Comparison of ENCODE assay signal across 1 cellular context in genomic region chr19:46990998-46991676, GRCh38.
TF ChIP-seq lines count a peak whose summit lies in the region.

No MANE protein-coding gene starts in this region.

TF ChIP-seq in HepG2, 621 proteins besides CTCF, POLR2A, EP300 and RAD21 (continued from another document and continues in another):
- no peak for TF ChIP-seq RERE (CRISPR knock-in tag; IDR thresholded peaks at IDR 0.05; ENCODE audit: low read depth)
- no peak for TF ChIP-seq ZNF337 (CRISPR knock-in tag; IDR thresholded peaks at IDR 0.05; ENCODE audit: borderline replicate concordance, low read depth)
- no peak for TF ChIP-seq NFIC (IDR thresholded peaks at IDR 0.05; ENCODE audit: low read length)
- TF ChIP-seq RFXAP (CRISPR knock-in tag; IDR thresholded peaks at IDR 0.05; ENCODE audit: borderline replicate concordance) = no peak
- no peak for TF ChIP-seq SMAD9 (CRISPR knock-in tag; IDR thresholded peaks at IDR 0.05)
- TF ChIP-seq ARNT (IDR thresholded peaks at IDR 0.05) = no peak
- TF ChIP-seq ZNF782 (CRISPR knock-in tag; IDR thresholded peaks at IDR 0.05; ENCODE audit: borderline replicate concordance) = no peak
- no peak for TF ChIP-seq ARID2 (CRISPR knock-in tag; IDR thresholded peaks at IDR 0.05; ENCODE audit: borderline replicate concordance)
- TF ChIP-seq ZBTB46 (CRISPR knock-in tag; IDR thresholded peaks at IDR 0.05; ENCODE audit: borderline replicate concordance) = no peak
- no peak for TF ChIP-seq ZNF75D (CRISPR knock-in tag; IDR thresholded peaks at IDR 0.05; ENCODE audit: borderline replicate concordance)
- TF ChIP-seq ZFP1 (CRISPR knock-in tag; IDR thresholded peaks at IDR 0.05) = no peak
- TF ChIP-seq FOXO1 (CRISPR knock-in tag; IDR thresholded peaks at IDR 0.05) = no peak
- no peak for TF ChIP-seq KDM5A (IDR thresholded peaks at IDR 0.05; ENCODE audit: borderline replicate concordance, low read length)
- peak; percentile 32 for TF ChIP-seq XRCC5 (optimal IDR thresholded peaks at IDR 0.05; ENCODE audit: low read length)
- no peak for TF ChIP-seq ZBED4 (CRISPR knock-in tag; IDR thresholded peaks at IDR 0.05; ENCODE audit: borderline replicate concordance)
- no peak for TF ChIP-seq ZSCAN12 (CRISPR knock-in tag; IDR thresholded peaks at IDR 0.05)
- no peak for TF ChIP-seq NCOR1 (IDR thresholded peaks at IDR 0.05; ENCODE audit: borderline replicate concordance, low read length)
- peak; percentile 69 for TF ChIP-seq SAP130 (CRISPR knock-in tag; IDR thresholded peaks at IDR 0.05; ENCODE audit: low read depth)
- TF ChIP-seq MEF2D (CRISPR knock-in tag; IDR thresholded peaks at IDR 0.05) = no peak
- TF ChIP-seq LCORL (IDR thresholded peaks at IDR 0.05) = no peak
- TF ChIP-seq LCORL (CRISPR knock-in tag; IDR thresholded peaks at IDR 0.05) = 0 out of 2 replicates have a peak, but pooled peaks have one; percentile 27
- no peak for TF ChIP-seq KLF15 (CRISPR knock-in tag; IDR thresholded peaks at IDR 0.05; ENCODE audit: borderline replicate concordance)
- no peak for TF ChIP-seq ZFP82 (CRISPR knock-in tag; IDR thresholded peaks at IDR 0.05; ENCODE audit: borderline replicate concordance)
- TF ChIP-seq ZNF333 (CRISPR knock-in tag; IDR thresholded peaks at IDR 0.05; ENCODE audit: borderline replicate concordance) = no peak
- no peak for TF ChIP-seq ZNF12 (CRISPR knock-in tag; IDR thresholded peaks at IDR 0.05)
- TF ChIP-seq ZBTB34 (CRISPR knock-in tag; IDR thresholded peaks at IDR 0.05) = no peak
- TF ChIP-seq ATM (IDR thresholded peaks at IDR 0.05; ENCODE audit: borderline replicate concordance) = no peak
- 0 out of 2 replicates have a peak, but pooled peaks have one; percentile 24 for TF ChIP-seq GABPB1 (CRISPR knock-in tag; IDR thresholded peaks at IDR 0.05)
- TF ChIP-seq BORCS8-MEF2B (CRISPR knock-in tag; IDR thresholded peaks at IDR 0.05) = peak; percentile 23; the same call in 1 of the 2 replicates
- no peak for TF ChIP-seq ZNF234 (CRISPR knock-in tag; conservative IDR thresholded peaks at IDR 0.05)
- TF ChIP-seq RARA (CRISPR knock-in tag; IDR thresholded peaks at IDR 0.05) = no peak
- TF ChIP-seq ZNF574 (CRISPR knock-in tag; IDR thresholded peaks at IDR 0.05) = no peak
- no peak for TF ChIP-seq SRSF4 (IDR thresholded peaks at IDR 0.05; ENCODE audit: low read depth, low read length, poor library complexity, severe bottlenecking)
- no peak for TF ChIP-seq ZNF510 (CRISPR knock-in tag; IDR thresholded peaks at IDR 0.05; ENCODE audit: low read depth)
- TF ChIP-seq PAWR (CRISPR knock-in tag; IDR thresholded peaks at IDR 0.05; ENCODE audit: borderline replicate concordance) = no peak
- no peak for TF ChIP-seq MAF1 (CRISPR knock-in tag; IDR thresholded peaks at IDR 0.05; ENCODE audit: borderline replicate concordance)
- TF ChIP-seq FOXC1 (CRISPR knock-in tag; IDR thresholded peaks at IDR 0.05; ENCODE audit: borderline replicate concordance) = no peak
- no peak for TF ChIP-seq KLF13 (CRISPR knock-in tag; IDR thresholded peaks at IDR 0.05)
- TF ChIP-seq ATF5 (CRISPR knock-in tag; IDR thresholded peaks at IDR 0.05; ENCODE audit: low read depth) = no peak
- no peak for TF ChIP-seq CEBPB (IDR thresholded peaks at IDR 0.05; ENCODE audit: borderline replicate concordance, low read depth, low read length)
- TF ChIP-seq TFAP4 (IDR thresholded peaks at IDR 0.05; ENCODE audit: borderline replicate concordance, low read depth) = no peak
- TF ChIP-seq RORA (CRISPR knock-in tag; IDR thresholded peaks at IDR 0.05) = no peak
- no peak for TF ChIP-seq ATAD3A (CRISPR knock-in tag; IDR thresholded peaks at IDR 0.05)
- TF ChIP-seq IRX3 (CRISPR knock-in tag; IDR thresholded peaks at IDR 0.05; ENCODE audit: borderline replicate concordance, low read depth) = no peak
- no peak for TF ChIP-seq CCAR2 (optimal IDR thresholded peaks at IDR 0.05; ENCODE audit: low read depth, low read length)
- TF ChIP-seq U2AF1 (optimal IDR thresholded peaks at IDR 0.05; ENCODE audit: low read depth, low read length) = no peak
- no peak for TF ChIP-seq ZNF138 (CRISPR knock-in tag; IDR thresholded peaks at IDR 0.05; ENCODE audit: low read depth)
- no peak for TF ChIP-seq CEBPZ (IDR thresholded peaks at IDR 0.05; ENCODE audit: low read length)
